ENCODE assay signal across 8 cellular contexts in genomic region chr4:85747871-85748491, GRCh38.
DNase-seq lines count a peak whose midpoint lies in the region; ATAC-seq and TF ChIP-seq lines count a peak whose summit lies in the region.

No MANE protein-coding gene starts in this region.

- in situ Hi-C loops in ACHN (cut with HindIII; ENCODE audit: low pct_ligation_motif_present, low pct_unique_long_range_greater_than_20kb, low sequenced_read_pairs), result no loop called here

- H3K4me3 Mint-ChIP-seq in naive B cell (peak overlapping the region in 1 of 8 donors; percentile 53), immature natural killer cell (no peak overlapping the region)

- DNase-seq in ACHN, result peak; percentile 68
- peak; percentile 57 for DNase-seq in NCI-H1105 (lab: John Stamatoyannopoulos, UW)
- peak; percentile 68 for DNase-seq in SHP77 treated with DMSO at 0.1 percent for 48 hours (lab: John Stamatoyannopoulos, UW)
- no peak for DNase-seq in esophagus muscularis mucosa (ENCODE audit: extremely low spot score)
- DNase-seq in naive B cell, result peak; percentile 73
- DNase-seq in immature natural killer cell, result no peak

- peaks cover 0 to 3% of the 10 kb centered on the region in 2 donors for H3K36me3 Mint-ChIP-seq in naive B cell
- H3K36me3 Mint-ChIP-seq in immature natural killer cell, result no peaks in the 10 kb centered on the region

- peaks cover 52 to 79% (median 58%) of the 10 kb centered on the region in 3 donors for H3K4me1 Mint-ChIP-seq in naive B cell
- H3K4me1 Mint-ChIP-seq in immature natural killer cell, result no peaks in the 10 kb centered on the region

- ATAC-seq in GM18499 (IDR thresholded peaks at IDR 0.05; ENCODE audit: insufficient read depth, unreplicated experiment), result peak; percentile 50
- peak; percentile 60 for ATAC-seq in HG02763 (IDR thresholded peaks at IDR 0.05; ENCODE audit: unreplicated experiment)
- peak; percentile 77 to 83 for ATAC-seq in naive B cell (ENCODE audit: low read depth in 2 of 2)

- no peaks in the 10 kb centered on the region for H3K27me3 Mint-ChIP-seq in naive B cell
- H3K27me3 Mint-ChIP-seq in immature natural killer cell (ENCODE audit: low read depth in 3 of 3), result no peaks in the 10 kb centered on the region

- TF ChIP-seq CTCF in esophagus muscularis mucosa (IDR thresholded peaks at IDR 0.05), result peak; percentile 72 to 93 (median 76)

- no peaks in the 10 kb centered on the region for H3K36me3 ChIP-seq in esophagus muscularis mucosa

- no peaks in the 10 kb centered on the region for H3K9me3 ChIP-seq in esophagus muscularis mucosa

- H3K4me1 ChIP-seq in esophagus muscularis mucosa, result peaks cover 0 to 9% (median 0%) of the 10 kb centered on the region in 4 donors

- TF ChIP-seq POLR2A in esophagus muscularis mucosa (IDR thresholded peaks at IDR 0.05; ENCODE audit: low read depth), result no peak

- no peak for TF ChIP-seq EP300 in esophagus muscularis mucosa (IDR thresholded peaks at IDR 0.05)

- intact Hi-C loops in esophagus muscularis mucosa (cut with DNase I), result loop anchor here (2.0 to 5.0 kb wide), 2 partner anchors 599 to 666 kb away; no protein-coding TSS in a partner anchor

- whole genome bisulfite sequencing in esophagus muscularis mucosa, result 41% methylated on average over 3 of the region's 3 CpGs

- H3K27me3 ChIP-seq in esophagus muscularis mucosa, result no peaks in the 10 kb centered on the region

- H3K4me3 ChIP-seq in esophagus muscularis mucosa, result no peak overlapping the region

- H3K27ac ChIP-seq in esophagus muscularis mucosa (replicated peaks in 1 of 4), result no peak overlapping the region

- peak overlapping the region in 4 of 6 donors; percentile 50 to 87 (median 66) for H3K27ac Mint-ChIP-seq in naive B cell
- H3K27ac Mint-ChIP-seq in immature natural killer cell, result no peak overlapping the region

- H3K9me3 Mint-ChIP-seq in naive B cell (peaks cover 0 to 2% (median 0%) of the 10 kb centered on the region in 7 donors), immature natural killer cell (peaks cover 0 to 20% (median 4%) of the 10 kb centered on the region in 6 donors)

Comparison
In these comparisons a context has a peak if more than half of its experiments do, and no peak if none do; other contexts are left out.
1. DNase-seq: peak in ACHN (single experiment), NCI-H1105 (single experiment), SHP77 treated with DMSO at 0.1 percent for 48 hours (single experiment) and naive B cell (single experiment); none in esophagus muscularis mucosa (single experiment) and immature natural killer cell (0 of 3).
2. H3K27ac Mint-ChIP-seq: peak in naive B cell (4 of 6); none in immature natural killer cell (0 of 6).
3. Peak in every context shown above with its lines, with median percentiles within 50 percentile points of each other: ATAC-seq.